In genomic region chr6:32195902-32196681, GRCh38 we compare ENCODE assay signal across 1 cellular context.
TF ChIP-seq lines count a peak whose summit lies in the region.

No MANE protein-coding gene starts in this region.

TF ChIP-seq in HepG2, 621 proteins besides CTCF, POLR2A, EP300 and RAD21 (continued from another document and continues in another):
- TF ChIP-seq BCLAF1 (IDR thresholded peaks at IDR 0.05): no peak
- peak in 1 of 2 experiments; percentile 58; a peak in 2 of 4 replicates for TF ChIP-seq HMGXB4 (CRISPR knock-in tag; IDR thresholded peaks at IDR 0.05; ENCODE audit: borderline replicate concordance in 1 of 2, low read depth in 1 of 2)
- TF ChIP-seq SALL1 (CRISPR knock-in tag; IDR thresholded peaks at IDR 0.05): peak; percentile 86
- no peak for TF ChIP-seq SIX1 (CRISPR knock-in tag; IDR thresholded peaks at IDR 0.05; ENCODE audit: borderline replicate concordance)
- 0 out of 2 replicates have a peak, but pooled peaks have one; percentile 3 for TF ChIP-seq RELA (CRISPR knock-in tag; IDR thresholded peaks at IDR 0.05)
- TF ChIP-seq ZNF292 (CRISPR knock-in tag; IDR thresholded peaks at IDR 0.05; ENCODE audit: borderline replicate concordance, low read depth): no peak
- peak; percentile 83 for TF ChIP-seq RFX1 (IDR thresholded peaks at IDR 0.05)
- TF ChIP-seq ZNF331 (CRISPR knock-in tag; IDR thresholded peaks at IDR 0.05): peak; percentile 80
- TF ChIP-seq E2F5 (CRISPR knock-in tag; conservative IDR thresholded peaks at IDR 0.05): peak; percentile 93
- peak; percentile 54; the same call in 1 of the 2 replicates for TF ChIP-seq ZNF503 (CRISPR knock-in tag; IDR thresholded peaks at IDR 0.05)
- 0 out of 2 replicates have a peak, but pooled peaks have one; percentile 4 for TF ChIP-seq ZBTB33 (CRISPR knock-in tag; IDR thresholded peaks at IDR 0.05)
- TF ChIP-seq ZFY (CRISPR knock-in tag; IDR thresholded peaks at IDR 0.05): peak; percentile 94
- TF ChIP-seq ZC3H13 (CRISPR knock-in tag; IDR thresholded peaks at IDR 0.05): peak; percentile 78; the same call in 1 of the 2 replicates
- peak; percentile 88 for TF ChIP-seq IRF9 (CRISPR knock-in tag; IDR thresholded peaks at IDR 0.05; ENCODE audit: borderline replicate concordance)
- peak; percentile 25; the same call in 1 of the 2 replicates for TF ChIP-seq MED13 (CRISPR knock-in tag; IDR thresholded peaks at IDR 0.05)
- peak; percentile 97 for TF ChIP-seq SOX5 (CRISPR knock-in tag; IDR thresholded peaks at IDR 0.05; ENCODE audit: borderline replicate concordance)
- no peak; the same call in 1 of the 2 replicates for TF ChIP-seq RNF219 (CRISPR knock-in tag; IDR thresholded peaks at IDR 0.05)
- peak; percentile 88; the same call in 1 of the 2 replicates for TF ChIP-seq CAMTA2 (CRISPR knock-in tag; IDR thresholded peaks at IDR 0.05; ENCODE audit: borderline replicate concordance)
- TF ChIP-seq SIN3A (IDR thresholded peaks at IDR 0.05; ENCODE audit: borderline replicate concordance, low read depth, low read length): peak; percentile 77
- no peak for TF ChIP-seq NFKBIZ (CRISPR knock-in tag; IDR thresholded peaks at IDR 0.05)
- TF ChIP-seq THYN1 (CRISPR knock-in tag; IDR thresholded peaks at IDR 0.05; ENCODE audit: borderline replicate concordance, low read depth): no peak
- peak; percentile 98 for TF ChIP-seq GMEB1 (CRISPR knock-in tag; IDR thresholded peaks at IDR 0.05; ENCODE audit: borderline replicate concordance)
- no peak; the same call in 1 of the 2 replicates for TF ChIP-seq ARID2 (CRISPR knock-in tag; IDR thresholded peaks at IDR 0.05; ENCODE audit: borderline replicate concordance)
- no peak for TF ChIP-seq ATF6 (CRISPR knock-in tag; conservative IDR thresholded peaks at IDR 0.05)
- peak; percentile 38 for TF ChIP-seq IKZF4 (CRISPR knock-in tag; IDR thresholded peaks at IDR 0.05; ENCODE audit: borderline replicate concordance, low read depth, not compliant biosample characterization)
- 0 out of 2 replicates have a peak, but pooled peaks have one; percentile 44 for TF ChIP-seq ZNF143 (CRISPR knock-in tag; IDR thresholded peaks at IDR 0.05)
- peak; percentile 62 for TF ChIP-seq RERE (CRISPR knock-in tag; IDR thresholded peaks at IDR 0.05; ENCODE audit: low read depth)
